Comparison of ENCODE assay signal across 27 cellular contexts in genomic region chr16:5505093-5505887, GRCh38.
"Had no signal": no experiment of that assay in that cellular context is flagged by ENCODE, and none has a peak within 500 bp of the region (broad histone marks: within the 10 kb centered on the region; RNA-seq: fewer than 3 reads in every experiment).

No MANE protein-coding gene starts in this region.

- H3K9me3 Mint-ChIP-seq: activated CD4-positive, alpha-beta memory T cell treated with anti-CD3 and anti-CD28 coated beads for 36 hours; activated CD4-positive, alpha-beta T cell treated with anti-CD3 and anti-CD28 coated beads, Interleukin-2, amount 10 ng/mL, durations not matched to agents 24 days and 14 days; activated naive CD8-positive, alpha-beta T cell treated with anti-CD3 and anti-CD28 coated beads, Interleukin-2, amount 50 U/mL, for 24 hours; activated T-cell treated with anti-CD3 and anti-CD28 coated beads, Interleukin-2, amount 50 U/mL, for 4 hours had no signal

- H3K27me3 Mint-ChIP-seq: activated CD4-positive, alpha-beta T cell treated with anti-CD3 and anti-CD28 coated beads, Interleukin-2, amount 10 ng/mL, durations not matched to agents 24 days and 14 days; activated naive CD8-positive, alpha-beta T cell treated with anti-CD3 and anti-CD28 coated beads, Interleukin-2, amount 50 U/mL, for 24 hours had no signal

- H3K36me3 Mint-ChIP-seq: activated CD4-positive, alpha-beta memory T cell treated with anti-CD3 and anti-CD28 coated beads for 36 hours; activated naive CD4-positive, alpha-beta T cell treated with anti-CD3 and anti-CD28 coated beads, Interleukin-2, amount 50 U/mL, for 72 hours had no signal

- ATAC-seq: activated naive CD4-positive, alpha-beta T cell treated with anti-CD3 and anti-CD28 coated beads, Interleukin-2, amount 50 U/mL, for 72 hours; activated naive CD8-positive, alpha-beta T cell treated with anti-CD3 and anti-CD28 coated beads, Interleukin-2, amount 50 U/mL, for 24 hours; activated T-cell treated with anti-CD3 and anti-CD28 coated beads, Interleukin-2, amount 50 U/mL, for 4 hours; body of pancreas; T-helper 17 cell; WTC11 had no signal

- H3K27ac ChIP-seq: ascending aorta, body of pancreas, Peyer's patch, RWPE1, SJCRH30 had no signal

- H3K4me3 ChIP-seq: ascending aorta, body of pancreas, MG63, Peyer's patch, SJCRH30 had no signal

- H3K9me3 ChIP-seq: ascending aorta, body of pancreas, MG63, Peyer's patch, SJCRH30 had no signal

- H3K4me3 Mint-ChIP-seq: activated CD4-positive, alpha-beta memory T cell treated with anti-CD3 and anti-CD28 coated beads for 36 hours; activated CD4-positive, alpha-beta T cell treated with anti-CD3 and anti-CD28 coated beads, Interleukin-2, amount 10 ng/mL, durations not matched to agents 24 days and 14 days; activated naive CD8-positive, alpha-beta T cell treated with anti-CD3 and anti-CD28 coated beads, Interleukin-2, amount 50 U/mL, for 24 hours; activated T-cell treated with anti-CD3 and anti-CD28 coated beads, Interleukin-2, amount 50 U/mL, for 4 hours; central memory CD8-positive, alpha-beta T cell; T-helper 17 cell; WTC11 had no signal

- DNase-seq: activated CD4-positive, alpha-beta memory T cell treated with anti-CD3 and anti-CD28 coated beads for 36 hours; activated CD4-positive, alpha-beta T cell treated with anti-CD3 and anti-CD28 coated beads, Interleukin-2, amount 10 ng/mL, durations not matched to agents 24 days and 14 days; activated CD4-positive, CD25-positive, alpha-beta regulatory T cell treated with anti-CD3 and anti-CD28 coated beads, Interleukin-2, amount 50 U/mL, for 72 hours; activated CD8-positive, alpha-beta memory T cell treated with anti-CD3 and anti-CD28 coated beads for 24 hours; activated effector memory CD4-positive, alpha-beta T cell treated with anti-CD3 and anti-CD28 coated beads, Interleukin-2, amount 50 U/mL, for 16 hours; activated naive CD4-positive, alpha-beta T cell treated with Interleukin-2 at 50 U/mL for 16 hours; activated naive CD8-positive, alpha-beta T cell treated with anti-CD3 and anti-CD28 coated beads, Interleukin-2, amount 50 U/mL, for 24 hours; activated T-cell treated with anti-CD3 and anti-CD28 coated beads, Interleukin-2, amount 50 U/mL, for 4 hours; amniotic stem cell; body of pancreas; cortex of kidney; NCI-H1105; NCI-H1436; NCI-H1694 treated with DMSO at 0.1 percent for 48 hours; NCI-H2029 treated with DMSO at 0.1 percent for 48 hours; NCI-H524; Peyer's patch; Right ventricle myocardium superior; SJCRH30; T-helper 17 cell; T-helper 9 cell had no signal

- H3K4me1 Mint-ChIP-seq: activated CD4-positive, alpha-beta T cell treated with anti-CD3 and anti-CD28 coated beads, Interleukin-2, amount 10 ng/mL, durations not matched to agents 24 days and 14 days; activated naive CD8-positive, alpha-beta T cell treated with anti-CD3 and anti-CD28 coated beads, Interleukin-2, amount 50 U/mL, for 24 hours; central memory CD8-positive, alpha-beta T cell; T-helper 17 cell; WTC11 had no signal

- H3K27me3 ChIP-seq: ascending aorta, body of pancreas, MG63, Peyer's patch, SJCRH30 had no signal

- H3K4me1 ChIP-seq: ascending aorta, body of pancreas, Peyer's patch, SJCRH30 had no signal

- H3K36me3 ChIP-seq: ascending aorta, MG63, Peyer's patch, SJCRH30 had no signal

- H3K27ac Mint-ChIP-seq: activated CD4-positive, alpha-beta memory T cell treated with anti-CD3 and anti-CD28 coated beads for 36 hours; activated CD4-positive, alpha-beta T cell treated with anti-CD3 and anti-CD28 coated beads, Interleukin-2, amount 10 ng/mL, durations not matched to agents 24 days and 14 days; activated naive CD4-positive, alpha-beta T cell treated with anti-CD3 and anti-CD28 coated beads, Interleukin-2, amount 50 U/mL, for 72 hours; activated naive CD8-positive, alpha-beta T cell treated with anti-CD3 and anti-CD28 coated beads, Interleukin-2, amount 50 U/mL, for 24 hours; T-helper 17 cell; WTC11 had no signal
